Comparison of ENCODE assay signal across 22 cellular contexts in genomic region chr2:236689393-236689700, GRCh38.
A peak's percentile ranks its signal among the peaks of the same experiment; 100 is the strongest.
DNase-seq lines count a peak whose midpoint lies in the region; ATAC-seq and TF ChIP-seq lines count a peak whose summit lies in the region.
"Had no signal": no experiment of that assay in that cellular context is flagged by ENCODE, and none has a peak within 500 bp of the region (broad histone marks: within the 10 kb centered on the region; RNA-seq: fewer than 3 reads in every experiment).

No MANE protein-coding gene starts in this region.

- intact Hi-C loops in MCF 10A (cut with micrococcal nuclease), result no loop called here
- intact Hi-C loops in breast epithelium (cut with DNase I; ENCODE audit: low total_unique reads), result no loop called here
- intact Hi-C loops in dendritic cell treated with granulocyte-macrophage colony-stimulating factor and Interleukin-4, amounts not matched to agents 40 ng/mL and 50 ng/mL, for 4 days (cut with micrococcal nuclease), result no loop called here

- ATAC-seq in foreskin keratinocyte (no peak), GM21367 (IDR thresholded peaks at IDR 0.05; ENCODE audit: unreplicated experiment) (no peak)
- ATAC-seq: SK-N-SH treated with all-trans-retinoic acid at 6 μM for 48 hours had no signal

- peak overlapping the region; percentile 40 for H3K27ac Mint-ChIP-seq in MCF 10A (ENCODE audit: low read depth, unreplicated experiment)
- peak overlapping the region; percentile 30 for H3K27ac Mint-ChIP-seq in dendritic cell treated with granulocyte-macrophage colony-stimulating factor and Interleukin-4, amounts not matched to agents 40 ng/mL and 50 ng/mL, for 4 days
- H3K27ac Mint-ChIP-seq: CD8-positive, alpha-beta memory T cell had no signal

- CTCF ChIA-PET in MCF 10A (lab: Yijun Ruan, JAX), result interaction anchor here (1.2 kb wide), 1 partner anchor 81 kb away, joined by 3 read pairs; no protein-coding TSS in a partner anchor

- TF ChIP-seq CTCF in MCF 10A (IDR thresholded peaks at IDR 0.05; ENCODE audit: unreplicated experiment), result no peak
- TF ChIP-seq CTCF in breast epithelium (IDR thresholded peaks at IDR 0.05), result no peak
- no peak for TF ChIP-seq CTCF in foreskin keratinocyte (conservative IDR thresholded peaks at IDR 0.05)
- TF ChIP-seq CTCF in tibial nerve (IDR thresholded peaks at IDR 0.05), result no peak

- no peaks in the 10 kb centered on the region for H3K36me3 Mint-ChIP-seq in MCF 10A (ENCODE audit: insufficient read depth, unreplicated experiment)
- H3K36me3 Mint-ChIP-seq in dendritic cell treated with granulocyte-macrophage colony-stimulating factor and Interleukin-4, amounts not matched to agents 40 ng/mL and 50 ng/mL, for 4 days (ENCODE audit: low read depth), result no peaks in the 10 kb centered on the region
- H3K36me3 Mint-ChIP-seq: CD8-positive, alpha-beta memory T cell had no signal

- WGBS in tibial nerve, 2 donors, result 87 to 100% methylated on average over 1 of the region's 1 CpG

- H3K27ac ChIP-seq in breast epithelium (no peak overlapping the region), foreskin keratinocyte (peak overlapping the region; percentile 74), tibial nerve (no peak overlapping the region)
- H3K27ac ChIP-seq: C4-2B had no signal

- BruUV-seq in MCF 10A (replicated peaks; lab: Mats Ljungman, UMichigan), result no TSS peak

- H3K4me3 Mint-ChIP-seq in MCF 10A (ENCODE audit: unreplicated experiment), result no peak overlapping the region
- no peak overlapping the region for H3K4me3 Mint-ChIP-seq in dendritic cell treated with granulocyte-macrophage colony-stimulating factor and Interleukin-4, amounts not matched to agents 40 ng/mL and 50 ng/mL, for 4 days
- H3K4me3 Mint-ChIP-seq: CD8-positive, alpha-beta memory T cell had no signal

- H3K36me3 ChIP-seq in breast epithelium, result no peaks in the 10 kb centered on the region
- no peaks in the 10 kb centered on the region for H3K36me3 ChIP-seq in tibial nerve
- H3K36me3 ChIP-seq: MG63 had no signal

- DNase-seq in MCF 10A (ENCODE audit: unreplicated experiment) (peak; percentile 20), breast epithelium (ENCODE audit: low spot score in 2 of 2) (no peak), foreskin keratinocyte (peak; percentile 44 to 64), NCI-H146 (lab: John Stamatoyannopoulos, UW) (no peak), tibial nerve (ENCODE audit: low spot score in 2 of 2) (no peak)
- DNase-seq: 8988T; CD8-positive, alpha-beta memory T cell; DMS53; GDM1; Kasumi-1; MG63; NCI-H1048; NCI-H1436 treated with DMSO at 0.1 percent for 48 hours; NCI-H2029; NCI-H226; NCI-H524; NCI-H774; NK-92 treated with Interleukin-12 subunit alpha and Interleukin-12 subunit beta, amount 100 ng/mL, for 24 hours had no signal

- H3K9me3 Mint-ChIP-seq in MCF 10A (ENCODE audit: unreplicated experiment), result no peaks in the 10 kb centered on the region
- H3K9me3 Mint-ChIP-seq in dendritic cell treated with granulocyte-macrophage colony-stimulating factor and Interleukin-4, amounts not matched to agents 40 ng/mL and 50 ng/mL, for 4 days, result no peaks in the 10 kb centered on the region
- H3K9me3 Mint-ChIP-seq: CD8-positive, alpha-beta memory T cell had no signal

- peaks cover 58% of the 10 kb centered on the region for H3K4me1 Mint-ChIP-seq in MCF 10A (ENCODE audit: insufficient read depth, unreplicated experiment)
- peaks cover 23% of the 10 kb centered on the region for H3K4me1 Mint-ChIP-seq in dendritic cell treated with granulocyte-macrophage colony-stimulating factor and Interleukin-4, amounts not matched to agents 40 ng/mL and 50 ng/mL, for 4 days (ENCODE audit: low read depth)
- H3K4me1 Mint-ChIP-seq: CD8-positive, alpha-beta memory T cell had no signal

- H3K27me3 Mint-ChIP-seq in MCF 10A (ENCODE audit: insufficient read depth, unreplicated experiment), result no peaks in the 10 kb centered on the region
- H3K27me3 Mint-ChIP-seq in dendritic cell treated with granulocyte-macrophage colony-stimulating factor and Interleukin-4, amounts not matched to agents 40 ng/mL and 50 ng/mL, for 4 days, result peaks cover 40% of the 10 kb centered on the region

- POLR2A ChIA-PET in MCF 10A (lab: Yijun Ruan, JAX), result interaction anchor here (0.9 to 1.7 kb wide), 4 partner anchors 8 to 81 kb away, joined by 3 to 12 read pairs (median 6); no protein-coding TSS in a partner anchor

- no peaks in the 10 kb centered on the region for H3K27me3 ChIP-seq in breast epithelium
- no peaks in the 10 kb centered on the region for H3K27me3 ChIP-seq in foreskin keratinocyte
- no peaks in the 10 kb centered on the region for H3K27me3 ChIP-seq in tibial nerve
- H3K27me3 ChIP-seq: MG63 had no signal

- H3K9me3 ChIP-seq in breast epithelium (no peaks in the 10 kb centered on the region), tibial nerve (no peaks in the 10 kb centered on the region)
- H3K9me3 ChIP-seq: MG63 had no signal

- H3K4me3 ChIP-seq in breast epithelium, result no peak overlapping the region
- H3K4me3 ChIP-seq in tibial nerve, result no peak overlapping the region
- H3K4me3 ChIP-seq: MG63 had no signal

- no peak for TF ChIP-seq POLR2A in breast epithelium (IDR thresholded peaks at IDR 0.05)
- TF ChIP-seq POLR2A in tibial nerve (IDR thresholded peaks at IDR 0.05), result no peak

- H3K4me1 ChIP-seq in breast epithelium (peaks cover 0 to 14% of the 10 kb centered on the region in 2 donors), foreskin keratinocyte (peaks cover 29% of the 10 kb centered on the region), tibial nerve (peaks cover 0 to 27% (median 8%) of the 10 kb centered on the region in 4 donors)

- TF ChIP-seq EP300 in tibial nerve (IDR thresholded peaks at IDR 0.05), result no peak

Comparison
In these comparisons a context has a peak if more than half of its experiments do, and no peak if none do; other contexts are left out.
1. DNase-seq: peak in MCF 10A (single experiment) and foreskin keratinocyte (2 of 2); none in breast epithelium (0 of 2), NCI-H146 (single experiment) and tibial nerve (0 of 2).